ENCODE assay signal across 1 cellular context in genomic region chr17:48555183-48555615, GRCh38.
TF ChIP-seq lines count a peak whose summit lies in the region.

No MANE protein-coding gene starts in this region.

TF ChIP-seq in GM12878, 131 proteins besides CTCF, POLR2A, EP300 and RAD21:
- no peak for TF ChIP-seq TBL1XR1 (IDR thresholded peaks at IDR 0.05; ENCODE audit: low read depth, low read length)
- TF ChIP-seq IRF4 (IDR thresholded peaks at IDR 0.05; ENCODE audit: low read depth, low read length), result no peak
- TF ChIP-seq IRF5 (IDR thresholded peaks at IDR 0.05; ENCODE audit: borderline replicate concordance), result no peak
- peak; percentile 74 for TF ChIP-seq PBX3 (IDR thresholded peaks at IDR 0.05; ENCODE audit: insufficient replicate concordance, low read depth, low read length)
- TF ChIP-seq PKNOX1 (IDR thresholded peaks at IDR 0.05), result peak; percentile 49; the same call in 1 of the 2 replicates
- no peak for TF ChIP-seq ZNF217 (IDR thresholded peaks at IDR 0.05)
- TF ChIP-seq CEBPB (IDR thresholded peaks at IDR 0.05; ENCODE audit: borderline replicate concordance in 1 of 2, low read depth in 2 of 2, low read length in 2 of 2), result no peak
- TF ChIP-seq SMC3 (IDR thresholded peaks at IDR 0.05; ENCODE audit: borderline replicate concordance, low read length), result no peak
TF ChIP-seq in GM12878: peak in this region for 2.
